In genomic region chr1:52707927-52708655, GRCh38 we compare ENCODE assay signal across 10 cellular contexts. TPM values are rescaled to one million over a fixed set of nuclear protein-coding genes. Genes with fewer than 3 reads are reported as not detected.
DNase-seq lines count a peak whose midpoint lies in the region; ATAC-seq and TF ChIP-seq lines count a peak whose summit lies in the region.
"Had no signal": no experiment of that assay in that cellular context is flagged by ENCODE, and none has a peak within 500 bp of the region (broad histone marks: within the 10 kb centered on the region; RNA-seq: fewer than 3 reads in every experiment).

No MANE protein-coding gene starts in this region.

- ATAC-seq in Panc1 (peak; percentile 80), HG03175 (IDR thresholded peaks at IDR 0.05; ENCODE audit: unreplicated experiment) (no peak), HG03045 (IDR thresholded peaks at IDR 0.05; ENCODE audit: unreplicated experiment) (no peak)
- no peak for ATAC-seq in stimulated activated effector memory CD8-positive, alpha-beta T cell treated with anti-CD3 and anti-CD28 coated beads, Interleukin-12 subunit alpha, Interleukin-12 subunit beta, amount 100 ng/mL, for 72 hours

- H3K27ac Mint-ChIP-seq in stimulated activated effector memory CD8-positive, alpha-beta T cell treated with anti-CD3 and anti-CD28 coated beads, Interleukin-12 subunit alpha, Interleukin-12 subunit beta, amount 100 ng/mL, for 72 hours = no peak overlapping the region

- no peaks in the 10 kb centered on the region for H3K36me3 ChIP-seq in Panc1 (ENCODE audit: control insufficient read depth, insufficient read depth, low read length)

- POLR2A ChIA-PET in Panc1 (lab: Charles Lee) = no interaction called here

- intact Hi-C loops in Panc1 (cut with micrococcal nuclease; ENCODE audit: unreplicated experiment) = loop anchor here (10.0 kb wide), 1 partner anchor 117 kb away; no protein-coding TSS in a partner anchor

- H3K9me3 ChIP-seq in Panc1 (ENCODE audit: control insufficient read depth, insufficient read depth, low read depth, low read length) = no peaks in the 10 kb centered on the region

- CTCF ChIA-PET in Panc1 (lab: Charles Lee) = no interaction called here

- in situ Hi-C loops in Panc1 (cut with HindIII; ENCODE audit: low pct_unique_long_range_greater_than_20kb, low sequenced_read_pairs) = no loop called here

- BruUV-seq in Panc1 (replicated peaks; lab: Mats Ljungman, UMichigan) = no TSS peak

- no peaks in the 10 kb centered on the region for H3K27me3 ChIP-seq in Panc1 (ENCODE audit: control insufficient read depth, insufficient read depth, low read length)

- peaks cover 6% of the 10 kb centered on the region for H3K36me3 Mint-ChIP-seq in stimulated activated effector memory CD8-positive, alpha-beta T cell treated with anti-CD3 and anti-CD28 coated beads, Interleukin-12 subunit alpha, Interleukin-12 subunit beta, amount 100 ng/mL, for 72 hours

- H3K4me1 ChIP-seq in Panc1 (ENCODE audit: control insufficient read depth, insufficient read depth, low read length) = peaks cover 18% of the 10 kb centered on the region

- H3K27ac ChIP-seq in Panc1 (ENCODE audit: low read length) = peak overlapping the region; percentile 73

- no peak overlapping the region for H3K4me3 Mint-ChIP-seq in stimulated activated effector memory CD8-positive, alpha-beta T cell treated with anti-CD3 and anti-CD28 coated beads, Interleukin-12 subunit alpha, Interleukin-12 subunit beta, amount 100 ng/mL, for 72 hours
- H3K4me3 Mint-ChIP-seq: central memory CD8-positive, alpha-beta T cell had no signal

- TF ChIP-seq CTCF in Panc1 (IDR thresholded peaks at IDR 0.05) (no peak), fibroblast of mammary gland (conservative IDR thresholded peaks at IDR 0.05; ENCODE audit: control insufficient read depth, insufficient read depth, low read depth, low read length) (no peak)

- H3K9me3 Mint-ChIP-seq in stimulated activated effector memory CD8-positive, alpha-beta T cell treated with anti-CD3 and anti-CD28 coated beads, Interleukin-12 subunit alpha, Interleukin-12 subunit beta, amount 100 ng/mL, for 72 hours = no peaks in the 10 kb centered on the region
- H3K9me3 Mint-ChIP-seq: central memory CD8-positive, alpha-beta T cell had no signal

- H3K4me3 ChIP-seq in Panc1 (ENCODE audit: low read depth in 2 of 2, low read length in 2 of 2) = no peak overlapping the region
- H3K4me3 ChIP-seq in fibroblast of mammary gland (ENCODE audit: control insufficient read depth, low read depth, low read length) = no peak overlapping the region

- peaks cover 13% of the 10 kb centered on the region for H3K4me1 Mint-ChIP-seq in stimulated activated effector memory CD8-positive, alpha-beta T cell treated with anti-CD3 and anti-CD28 coated beads, Interleukin-12 subunit alpha, Interleukin-12 subunit beta, amount 100 ng/mL, for 72 hours

- DNase-seq in GM04504 (ENCODE audit: low read depth) (peak; percentile 47), Panc1 (ENCODE audit: low read depth, low spot score) (no peak), fibroblast of mammary gland (ENCODE audit: low read depth) (peak; percentile 65), renal cortical epithelial cell (ENCODE audit: low read depth) (peak; percentile 81), NCI-H510A treated with DMSO at 0.1 percent for 48 hours (lab: John Stamatoyannopoulos, UW) (no peak)
- no peak for DNase-seq in stimulated activated effector memory CD8-positive, alpha-beta T cell treated with anti-CD3 and anti-CD28 coated beads, Interleukin-12 subunit alpha, Interleukin-12 subunit beta, amount 100 ng/mL, for 72 hours (ENCODE audit: low spot score in 2 of 2)
- DNase-seq: SHP77 had no signal

RNA-seq across cellular contexts. Expression of gene COA7, which starts 9.9 kb away (rescaled TPM):
- 44.9 TPM for total RNA-seq in Panc1 (2021; ENCODE audit: unreplicated experiment)
- 26.8 TPM for polyA plus RNA-seq in Panc1 (2012; ENCODE audit: insufficient read length)
- 20.5 and 20.9 TPM in 2 replicates for total RNA-seq in renal cortical epithelial cell

RNA-seq across cellular contexts. Expression of gene ZYG11B, which starts 18.2 kb away (rescaled TPM):
- total RNA-seq in Panc1 (2021; ENCODE audit: unreplicated experiment) (30.7 TPM), renal cortical epithelial cell (26.4 and 43.8 TPM in 2 replicates)
- polyA plus RNA-seq in Panc1 (2012; ENCODE audit: insufficient read length) = 6.8 TPM

Comparison
In these comparisons a context has a peak if more than half of its experiments do, and no peak if none do; other contexts are left out.
1. DNase-seq: peak in GM04504 (single experiment), fibroblast of mammary gland (single experiment) and renal cortical epithelial cell (single experiment); none in Panc1 (single experiment), NCI-H510A treated with DMSO at 0.1 percent for 48 hours (single experiment) and stimulated activated effector memory CD8-positive, alpha-beta T cell treated with anti-CD3 and anti-CD28 coated beads, Interleukin-12 subunit alpha, Interleukin-12 subunit beta, amount 100 ng/mL, for 72 hours (0 of 2).